Comparison of ENCODE assay signal across 18 cellular contexts in genomic region chr14:91309756-91310280, GRCh38.
DNase-seq lines count a peak whose midpoint lies in the region; TF ChIP-seq lines count a peak whose summit lies in the region.
"Had no signal": no experiment of that assay in that cellular context is flagged by ENCODE, and none has a peak within 500 bp of the region (broad histone marks: within the 10 kb centered on the region; RNA-seq: fewer than 3 reads in every experiment).

No MANE protein-coding gene starts in this region.

- TF ChIP-seq CTCF in tibial nerve (IDR thresholded peaks at IDR 0.05): no peak

- intact Hi-C loops in activated CD4-positive, alpha-beta memory T cell treated with anti-CD3 and anti-CD28 coated beads for 36 hours (cut with micrococcal nuclease): no loop called here

- no peaks in the 10 kb centered on the region for H3K27me3 Mint-ChIP-seq in activated naive CD4-positive, alpha-beta T cell treated with anti-CD3 and anti-CD28 coated beads, Interleukin-2, amount 10 ng/mL, durations not matched to agents 7 days and 5 days
- no peaks in the 10 kb centered on the region for H3K27me3 Mint-ChIP-seq in activated CD4-positive, alpha-beta memory T cell treated with anti-CD3 and anti-CD28 coated beads for 36 hours
- peaks cover 10 to 64% (median 33%) of the 10 kb centered on the region in 3 donors for H3K27me3 Mint-ChIP-seq in immature natural killer cell (ENCODE audit: low read depth in 3 of 3)

- peaks cover 86% of the 10 kb centered on the region for H3K36me3 Mint-ChIP-seq in activated naive CD4-positive, alpha-beta T cell treated with anti-CD3 and anti-CD28 coated beads, Interleukin-2, amount 10 ng/mL, durations not matched to agents 7 days and 5 days
- peaks cover 75% of the 10 kb centered on the region for H3K36me3 Mint-ChIP-seq in activated CD4-positive, alpha-beta memory T cell treated with anti-CD3 and anti-CD28 coated beads for 36 hours
- H3K36me3 Mint-ChIP-seq in immature natural killer cell: peaks cover 30 to 70% (median 51%) of the 10 kb centered on the region in 3 donors

- H3K4me1 ChIP-seq in tibial nerve: no peaks in the 10 kb centered on the region
- H3K4me1 ChIP-seq: prostate gland had no signal

- H3K4me3 Mint-ChIP-seq in activated naive CD4-positive, alpha-beta T cell treated with anti-CD3 and anti-CD28 coated beads, Interleukin-2, amount 10 ng/mL, durations not matched to agents 7 days and 5 days: no peak overlapping the region
- H3K4me3 Mint-ChIP-seq in activated CD4-positive, alpha-beta memory T cell treated with anti-CD3 and anti-CD28 coated beads for 36 hours: no peak overlapping the region
- peak overlapping the region in 1 of 5 donors; percentile 2 for H3K4me3 Mint-ChIP-seq in immature natural killer cell

- H3K4me3 ChIP-seq in tibial nerve: no peak overlapping the region
- H3K4me3 ChIP-seq: GM23248, prostate gland had no signal

- H3K9me3 ChIP-seq in tibial nerve: peaks cover 0 to 9% (median 0%) of the 10 kb centered on the region in 4 donors
- H3K9me3 ChIP-seq: prostate gland had no signal

- H3K9me3 Mint-ChIP-seq in activated naive CD4-positive, alpha-beta T cell treated with anti-CD3 and anti-CD28 coated beads, Interleukin-2, amount 10 ng/mL, durations not matched to agents 7 days and 5 days: no peaks in the 10 kb centered on the region
- no peaks in the 10 kb centered on the region for H3K9me3 Mint-ChIP-seq in activated CD4-positive, alpha-beta memory T cell treated with anti-CD3 and anti-CD28 coated beads for 36 hours
- no peaks in the 10 kb centered on the region for H3K9me3 Mint-ChIP-seq in immature natural killer cell

- H3K27me3 ChIP-seq in tibial nerve: peaks cover 0 to 5% of the 10 kb centered on the region in 2 donors

- POLR2A ChIA-PET in activated CD4-positive, alpha-beta memory T cell treated with anti-CD3 and anti-CD28 coated beads for 36 hours (lab: Charles Lee): interaction anchor here (0.6 kb wide), 1 partner anchor 83 kb away, joined by 3 read pairs; no protein-coding TSS in a partner anchor

- H3K27ac Mint-ChIP-seq in activated naive CD4-positive, alpha-beta T cell treated with anti-CD3 and anti-CD28 coated beads, Interleukin-2, amount 10 ng/mL, durations not matched to agents 7 days and 5 days: peak overlapping the region; percentile 89
- H3K27ac Mint-ChIP-seq in activated CD4-positive, alpha-beta memory T cell treated with anti-CD3 and anti-CD28 coated beads for 36 hours: peak overlapping the region; percentile 88
- H3K27ac Mint-ChIP-seq in immature natural killer cell: peak overlapping the region; percentile 89 to 96 (median 94)

- H3K4me1 Mint-ChIP-seq in activated naive CD4-positive, alpha-beta T cell treated with anti-CD3 and anti-CD28 coated beads, Interleukin-2, amount 10 ng/mL, durations not matched to agents 7 days and 5 days: peaks cover 72% of the 10 kb centered on the region
- H3K4me1 Mint-ChIP-seq in activated CD4-positive, alpha-beta memory T cell treated with anti-CD3 and anti-CD28 coated beads for 36 hours (ENCODE audit: low read depth): peaks cover 43% of the 10 kb centered on the region
- peaks cover 39 to 58% of the 10 kb centered on the region in 2 donors for H3K4me1 Mint-ChIP-seq in immature natural killer cell

- H3K27ac ChIP-seq in tibial nerve: no peak overlapping the region
- H3K27ac ChIP-seq: C4-2B, epithelial cell of prostate, GM23248, prostate gland, VCaP had no signal

- no peak for DNase-seq in activated naive CD4-positive, alpha-beta T cell treated with anti-CD3 and anti-CD28 coated beads, Interleukin-2, amount 10 ng/mL, durations not matched to agents 7 days and 5 days
- DNase-seq in activated naive CD4-positive, alpha-beta T cell treated with anti-CD3 and anti-CD28 coated beads, Interleukin-2, amount 50 U/mL, for 16 hours: no peak
- no peak for DNase-seq in activated CD4-positive, alpha-beta memory T cell treated with anti-CD3 and anti-CD28 coated beads for 36 hours
- DNase-seq in immature natural killer cell (no peak), ureter (ENCODE audit: low spot score) (no peak), NCI-H446 treated with DMSO at 0.1 percent for 48 hours (lab: John Stamatoyannopoulos, UW) (no peak), tibial nerve (ENCODE audit: low spot score in 2 of 2) (no peak)
- DNase-seq: activated T-cell treated with anti-CD3 and anti-CD28 coated beads, Interleukin-2, amount 50 U/mL, for 48 hours; cerebellar nuclear complex; GM23248; kidney glomerular epithelial cell; NCI-H1105; NCI-H2029; NCI-H2227 treated with DMSO at 0.1 percent for 48 hours had no signal

- TF ChIP-seq POLR2A in tibial nerve (IDR thresholded peaks at IDR 0.05): no peak

- CTCF ChIA-PET in activated naive CD4-positive, alpha-beta T cell treated with anti-CD3 and anti-CD28 coated beads, Interleukin-2, amount 10 ng/mL, durations not matched to agents 7 days and 5 days (lab: Charles Lee): no interaction called here
- CTCF ChIA-PET in activated CD4-positive, alpha-beta memory T cell treated with anti-CD3 and anti-CD28 coated beads for 36 hours (lab: Charles Lee): interaction anchor here (1.1 to 1.6 kb wide), 4 partner anchors 14 to 108 kb away, joined by 3 to 6 read pairs (median 4); partner anchors contain the start of gene CCDC88C

- H3K36me3 ChIP-seq in tibial nerve: peaks cover 0 to 6% (median 3%) of the 10 kb centered on the region in 3 donors
- H3K36me3 ChIP-seq: prostate gland had no signal

- whole genome bisulfite sequencing in tibial nerve, 2 donors: 74 to 88% methylated on average over 9 to 15 of the region's 15 CpGs

- no peak for TF ChIP-seq EP300 in tibial nerve (IDR thresholded peaks at IDR 0.05)
